In genomic region chr19:9323919-9324583, GRCh38 we compare ENCODE assay signal across 8 cellular contexts. TPM values are rescaled to one million over a fixed set of nuclear protein-coding genes. Genes with fewer than 3 reads are reported as not detected.
DNase-seq lines count a peak whose midpoint lies in the region; ATAC-seq and TF ChIP-seq lines count a peak whose summit lies in the region.

ZNF559 (plus strand) TSS chr19:9324179; CDS start chr19:9338550, 14,371 bp downstream.

- H3K27me3 Mint-ChIP-seq in CD8-positive, alpha-beta T cell (ENCODE audit: low read depth), result no peaks in the 10 kb centered on the region
- H3K27me3 Mint-ChIP-seq in activated CD4-positive, alpha-beta memory T cell treated with anti-CD3 and anti-CD28 coated beads, Interleukin-2, amount 10 ng/mL, durations not matched to agents 7 days and 5 days, result no peaks in the 10 kb centered on the region

- intact Hi-C loops in CD8-positive, alpha-beta T cell (cut with DNase I, micrococcal nuclease), result loop anchor here (1.0 to 10.0 kb wide), 9 partner anchors 15 to 1241 kb away; partner anchors contain the start of genes ZNF266 (in 2 of the 2), ZNF317 (in 2 of the 2), ZNF699 (in 2 of the 2) and CDKN2D (in 1 of the 2)

- peak; percentile 39 for TF ChIP-seq CTCF in CD8-positive, alpha-beta T cell (IDR thresholded peaks at IDR 0.05)
- no peak for TF ChIP-seq CTCF in lung (IDR thresholded peaks at IDR 0.05; ENCODE audit: control extremely low read depth, extremely low read depth)

- POLR2A ChIA-PET in CD8-positive, alpha-beta T cell (lab: Charles Lee), result interaction anchor here (0.6 to 2.5 kb wide), 7 partner anchors 10 to 504 kb away, joined by 3 to 17 read pairs (median 5); partner anchors contain the start of genes UBL5, ZNF266 and ZNF699
- POLR2A ChIA-PET in activated CD4-positive, alpha-beta memory T cell treated with anti-CD3 and anti-CD28 coated beads, Interleukin-2, amount 10 ng/mL, durations not matched to agents 7 days and 5 days (lab: Charles Lee), result interaction anchor here (0.7 to 1.2 kb wide), 7 partner anchors 10 to 313 kb away, joined by 3 to 15 read pairs (median 3); partner anchors contain the start of genes ZNF121, ZNF266 and ZNF699

- H3K4me3 Mint-ChIP-seq in CD8-positive, alpha-beta T cell, result peak within 1 kb of the TSS; percentile 88
- H3K4me3 Mint-ChIP-seq in activated CD4-positive, alpha-beta memory T cell treated with anti-CD3 and anti-CD28 coated beads, Interleukin-2, amount 10 ng/mL, durations not matched to agents 7 days and 5 days, result peak within 1 kb of the TSS; percentile 89

- ATAC-seq in CD8-positive, alpha-beta T cell, result peak; percentile 95
- ATAC-seq in GM19438 (IDR thresholded peaks at IDR 0.05; ENCODE audit: low read depth, unreplicated experiment) (peak; percentile 87), HG03571 (IDR thresholded peaks at IDR 0.05; ENCODE audit: unreplicated experiment) (peak; percentile 95), lung (ENCODE audit: insufficient read depth, low FRiP score) (peak; percentile 93)

- peak within 1 kb of the TSS; percentile 75 for H3K4me3 ChIP-seq in CD8-positive, alpha-beta T cell (ENCODE audit: low read depth, low read length)
- H3K4me3 ChIP-seq in lung, result peak within 1 kb of the TSS; percentile 96

- peaks cover 38% of the 10 kb centered on the region for H3K4me1 Mint-ChIP-seq in CD8-positive, alpha-beta T cell (ENCODE audit: low read depth)
- H3K4me1 Mint-ChIP-seq in activated CD4-positive, alpha-beta memory T cell treated with anti-CD3 and anti-CD28 coated beads, Interleukin-2, amount 10 ng/mL, durations not matched to agents 7 days and 5 days, result peaks cover 27% of the 10 kb centered on the region

- H3K27me3 ChIP-seq in CD8-positive, alpha-beta T cell (ENCODE audit: insufficient read depth, low read length), result no peaks in the 10 kb centered on the region
- no peaks in the 10 kb centered on the region for H3K27me3 ChIP-seq in lung (ENCODE audit: control insufficient read depth, insufficient read depth)

- CTCF ChIA-PET in CD8-positive, alpha-beta T cell (lab: Charles Lee), result interaction anchor here (0.6 to 2.7 kb wide), 6 partner anchors 10 to 192 kb away, joined by 3 to 15 read pairs (median 6); partner anchors contain the start of gene ZNF699
- CTCF ChIA-PET in activated CD4-positive, alpha-beta memory T cell treated with anti-CD3 and anti-CD28 coated beads, Interleukin-2, amount 10 ng/mL, durations not matched to agents 7 days and 5 days (lab: Charles Lee), result interaction anchor here (0.8 to 1.2 kb wide), 5 partner anchors 13 to 301 kb away, joined by 3 to 8 read pairs (median 4); partner anchors contain the start of gene ZNF266

- peak within 1 kb of the TSS; percentile 62 for H3K27ac ChIP-seq in CD8-positive, alpha-beta T cell (ENCODE audit: low read depth, low read length)
- H3K27ac ChIP-seq in lung (ENCODE audit: low read depth in 1 of 2, low read length in 1 of 2), result peak within 1 kb of the TSS; percentile 93 to 94

- WGBS in lung, 2 donors, result 0 to 1% methylated on average over 48 of the region's 48 CpGs

- peak within 1 kb of the TSS; percentile 87 for H3K27ac Mint-ChIP-seq in CD8-positive, alpha-beta T cell
- peak within 1 kb of the TSS; percentile 96 for H3K27ac Mint-ChIP-seq in activated CD4-positive, alpha-beta memory T cell treated with anti-CD3 and anti-CD28 coated beads, Interleukin-2, amount 10 ng/mL, durations not matched to agents 7 days and 5 days

- H3K9me3 ChIP-seq in CD8-positive, alpha-beta T cell (ENCODE audit: low read length), result peaks cover 5% of the 10 kb centered on the region
- H3K9me3 ChIP-seq in lung (ENCODE audit: control insufficient read depth in 2 of 2, insufficient read depth in 1 of 2, low read length in 1 of 2), result peaks cover 0 to 15% of the 10 kb centered on the region in 2 donors

- H3K9me3 Mint-ChIP-seq in CD8-positive, alpha-beta T cell, result peaks cover 20% of the 10 kb centered on the region
- peaks cover 38% of the 10 kb centered on the region for H3K9me3 Mint-ChIP-seq in activated CD4-positive, alpha-beta memory T cell treated with anti-CD3 and anti-CD28 coated beads, Interleukin-2, amount 10 ng/mL, durations not matched to agents 7 days and 5 days

- peak; percentile 95 to 99 (median 98) for DNase-seq in CD8-positive, alpha-beta T cell
- DNase-seq in NCI-H82 (lab: John Stamatoyannopoulos, UW) (peak; percentile 93), ecto neural progenitor cell (ENCODE audit: low spot score) (peak; percentile 98), lung (ENCODE audit: low spot score) (peak; percentile 93)
- peak; percentile 97 for DNase-seq in activated CD4-positive, alpha-beta memory T cell treated with anti-CD3 and anti-CD28 coated beads, Interleukin-2, amount 10 ng/mL, durations not matched to agents 7 days and 5 days
- DNase-seq in stimulated activated CD4-positive, alpha-beta T cell treated with anti-CD3 and anti-CD28 coated beads, TNF-alpha, amount 100 ng/mL, for 24 hours (ENCODE audit: low read depth in 3 of 3), result peak; percentile 91 to 97 (median 94)

- H3K4me1 ChIP-seq in CD8-positive, alpha-beta T cell (ENCODE audit: insufficient read depth, low read length), result peaks cover 12% of the 10 kb centered on the region
- H3K4me1 ChIP-seq in lung (ENCODE audit: control insufficient read depth in 2 of 2, insufficient read depth in 2 of 2, low read length in 2 of 2), result peaks cover 2 to 3% of the 10 kb centered on the region in 2 donors

- H3K36me3 ChIP-seq in CD8-positive, alpha-beta T cell (ENCODE audit: insufficient read depth, low read length), result peaks cover 5% of the 10 kb centered on the region
- peaks cover 0 to 2% of the 10 kb centered on the region in 2 donors for H3K36me3 ChIP-seq in lung (ENCODE audit: control insufficient read depth in 2 of 2, insufficient read depth in 2 of 2, low read length in 2 of 2)

- H3K36me3 Mint-ChIP-seq in CD8-positive, alpha-beta T cell, result peaks cover 44% of the 10 kb centered on the region
- H3K36me3 Mint-ChIP-seq in activated CD4-positive, alpha-beta memory T cell treated with anti-CD3 and anti-CD28 coated beads, Interleukin-2, amount 10 ng/mL, durations not matched to agents 7 days and 5 days (ENCODE audit: low read depth), result peaks cover 47% of the 10 kb centered on the region

RNA-seq across cellular contexts. Expression of gene ZNF559, which starts in this region (rescaled TPM):
- total RNA-seq in CD8-positive, alpha-beta T cell, result 1 to 10 TPM; 4.0 to 4.5 TPM
- 10 to 100 TPM; 15.6 to 18.5 TPM for total RNA-seq in activated CD4-positive, alpha-beta memory T cell treated with anti-CD3 and anti-CD28 coated beads, Interleukin-2, amount 10 ng/mL, durations not matched to agents 7 days and 5 days
- total RNA-seq in lung, result 10 to 100 TPM; 13.5 to 57.9 TPM
- 10 to 100 TPM in 1 of 2 donors, 1 to 10 TPM in 1; 9.3 to 16.5 TPM for polyA plus RNA-seq in lung

Comparison
In these comparisons a context has a peak if more than half of its experiments do, and no peak if none do; other contexts are left out.
1. Peak in every context shown above with its lines: DNase-seq, ATAC-seq, H3K4me3 ChIP-seq and H3K27ac ChIP-seq.